Comparison of ENCODE assay signal across 17 cellular contexts in the genomic region with DNA sequence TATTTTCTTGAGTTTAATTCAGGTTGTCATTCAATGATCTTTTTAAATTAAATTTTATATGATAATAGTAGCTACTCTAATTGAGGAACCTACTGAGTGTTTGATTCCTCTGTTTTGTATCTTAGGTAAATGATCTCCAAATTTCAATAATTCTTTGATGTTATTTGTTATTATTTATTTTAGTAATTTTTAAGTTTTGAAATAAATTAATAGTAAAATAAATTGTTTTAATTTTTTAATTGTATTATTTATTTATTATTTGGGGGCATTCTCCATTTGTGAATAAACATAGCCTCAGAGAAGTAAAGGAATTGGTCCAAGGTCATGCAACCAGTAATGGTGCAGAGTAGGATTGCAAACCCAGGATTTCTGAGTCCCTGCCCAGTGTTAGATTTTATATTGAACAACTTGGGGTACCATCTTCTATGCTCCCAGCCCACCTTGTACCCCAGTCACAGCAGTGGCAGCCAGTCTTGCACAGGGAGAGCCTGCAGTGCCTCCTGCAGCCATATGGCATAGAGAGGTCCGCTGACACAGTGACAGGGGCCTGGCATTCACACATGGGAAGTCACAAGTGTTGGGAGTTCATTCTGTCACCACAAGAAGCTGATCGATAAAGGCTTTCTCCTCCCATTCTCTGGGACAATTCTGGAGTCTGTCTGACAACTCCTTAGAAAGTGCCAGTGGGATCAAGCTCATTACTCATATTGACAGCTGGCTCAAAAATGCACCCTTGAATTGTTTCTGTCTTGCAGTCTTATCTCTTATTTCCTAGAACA.
DNase-seq lines count a peak whose midpoint lies in the region; ATAC-seq and FAIRE-seq lines count a peak whose summit lies in the region.
"Had no signal": no experiment of that assay in that cellular context is flagged by ENCODE, and none has a peak within 500 bp of the region (broad histone marks: within the 10 kb centered on the region; RNA-seq: fewer than 3 reads in every experiment).

No MANE protein-coding gene starts in this region.

- H3K4ac ChIP-seq in mesenchymal stem cell (ENCODE audit: low read depth in 1 of 2, low read length in 2 of 2), result no peak overlapping the region

- peak overlapping the region; percentile 7 for H4K8ac ChIP-seq in mesenchymal stem cell (ENCODE audit: low read length)

- WGBS in mesenchymal stem cell, result 60% methylated on average over 2 of the region's 2 CpGs

- H3K14ac ChIP-seq in mesenchymal stem cell (ENCODE audit: low read length in 2 of 2), result no peak overlapping the region

- FAIRE-seq in A204.1 (lab: Jason Lieb, UNC) (peak; percentile 51), RCC 7860 (lab: Jason Lieb, UNC) (peak; percentile 43), colon (lab: Jason Lieb, UNC) (peak; percentile 14)

- no peak overlapping the region for H3K9ac ChIP-seq in mesenchymal stem cell (ENCODE audit: low read length)

- no peak overlapping the region for H3K18ac ChIP-seq in mesenchymal stem cell (ENCODE audit: low read depth in 1 of 2, low read length in 2 of 2)

- H3K4me2 ChIP-seq in mesenchymal stem cell (ENCODE audit: low read length, poor library complexity, severe bottlenecking), result no peak overlapping the region

- H4K91ac ChIP-seq in mesenchymal stem cell (ENCODE audit: low read length), result no peak overlapping the region

- no peak overlapping the region for H2BK5ac ChIP-seq in mesenchymal stem cell (ENCODE audit: low read depth, low read length, poor library complexity, severe bottlenecking)

- H2AFZ ChIP-seq in mesenchymal stem cell (ENCODE audit: low read depth, low read length), result no peak overlapping the region

- H2AK5ac ChIP-seq in mesenchymal stem cell (ENCODE audit: low read length, severe bottlenecking), result no peak overlapping the region

- no peaks in the 10 kb centered on the region for H3K9me3 ChIP-seq in mesenchymal stem cell (ENCODE audit: control insufficient read depth, low read length)
- H3K9me3 ChIP-seq: BE2C had no signal

- ATAC-seq in GM19455 (IDR thresholded peaks at IDR 0.05; ENCODE audit: unreplicated experiment), result no peak
- ATAC-seq: PC-3 had no signal

- no peak overlapping the region for H2BK120ac ChIP-seq in mesenchymal stem cell (ENCODE audit: low read depth, low read length)

- no peaks in the 10 kb centered on the region for H3K27me3 ChIP-seq in mesenchymal stem cell (ENCODE audit: control insufficient read depth in 1 of 2, insufficient read depth in 1 of 2, low read length in 2 of 2)
- H3K27me3 ChIP-seq: BE2C had no signal

- H3K79me1 ChIP-seq in mesenchymal stem cell (replicated peaks; ENCODE audit: low read length, poor library complexity, severe bottlenecking), result no peaks in the 10 kb centered on the region

- no peak for DNase-seq in RCC 7860 (ENCODE audit: low spot score)
- no peak for DNase-seq in mesenchymal stem cell
- DNase-seq in NCI-H1436 treated with DMSO at 0.1 percent for 48 hours (lab: John Stamatoyannopoulos, UW), result no peak
- no peak for DNase-seq in effector CD4-positive, alpha-beta T cell
- DNase-seq: BE2C; CD4-positive, CD25-positive, alpha-beta regulatory T cell; COR-L47; GDM1; GOT3; NCI-H1105; NCI-H1694 treated with DMSO at 0.1 percent for 48 hours; NCI-H345; NCI-H524 treated with DMSO at 0.1 percent for 48 hours; PC-3 had no signal

- H2BK15ac ChIP-seq in mesenchymal stem cell (ENCODE audit: low read depth, poor library complexity, severe bottlenecking), result no peak overlapping the region

- peak overlapping the region; percentile 33 to 49 for H2BK12ac ChIP-seq in mesenchymal stem cell (ENCODE audit: low read length in 2 of 2)

- no peaks in the 10 kb centered on the region for H3K4me1 ChIP-seq in mesenchymal stem cell (ENCODE audit: control insufficient read depth, insufficient read depth, low read depth, low read length)
- H3K4me1 ChIP-seq: BE2C had no signal

- H3K36me3 ChIP-seq in mesenchymal stem cell (ENCODE audit: control insufficient read depth in 1 of 2, insufficient read depth in 2 of 2, low read depth in 1 of 2, low read length in 2 of 2), result no peaks in the 10 kb centered on the region
- H3K36me3 ChIP-seq: BE2C had no signal

- H3K23ac ChIP-seq in mesenchymal stem cell (ENCODE audit: low read length in 2 of 2), result no peak overlapping the region

- no peak overlapping the region for H3K4me3 ChIP-seq in mesenchymal stem cell (ENCODE audit: insufficient read depth in 1 of 2, low read depth in 1 of 2, low read length in 2 of 2)

- no peak overlapping the region for H3K27ac ChIP-seq in mesenchymal stem cell (ENCODE audit: low read length, poor library complexity, severe bottlenecking)
